ENCODE assay signal across 1 cellular context in genomic region chr5:141177577-141178191, GRCh38.
A peak's percentile ranks its signal among the peaks of the same experiment; 100 is the strongest.
TF ChIP-seq lines count a peak whose summit lies in the region.

Gene PCDHB8, plus strand, starts transcription at chr5:141177790. Its CDS starts 245 bp downstream, at chr5:141178035.

TF ChIP-seq in HepG2, 621 proteins besides CTCF, POLR2A, EP300 and RAD21:
- TF ChIP-seq SMC3 (IDR thresholded peaks at IDR 0.05; ENCODE audit: low read length), result peak; percentile 4; the same call in 1 of the 2 replicates
